9 cellular contexts compared by ENCODE assay signal in genomic region chr5:67268233-67269011, GRCh38.
A peak's percentile ranks its signal among the peaks of the same experiment; 100 is the strongest.
DNase-seq lines count a peak whose midpoint lies in the region; ATAC-seq and TF ChIP-seq lines count a peak whose summit lies in the region.
"Had no signal": no experiment of that assay in that cellular context is flagged by ENCODE, and none has a peak within 500 bp of the region (broad histone marks: within the 10 kb centered on the region; RNA-seq: fewer than 3 reads in every experiment).

No MANE protein-coding gene starts in this region.

- H3K4me1 Mint-ChIP-seq in activated CD4-positive, alpha-beta T cell treated with anti-CD3 and anti-CD28 coated beads for 36 hours: no peaks in the 10 kb centered on the region
- peaks cover 1% of the 10 kb centered on the region for H3K4me1 Mint-ChIP-seq in activated CD4-positive, alpha-beta memory T cell treated with anti-CD3 and anti-CD28 coated beads, Interleukin-2, amount 10 ng/mL, durations not matched to agents 7 days and 5 days

- peaks cover 2% of the 10 kb centered on the region for H3K9me3 Mint-ChIP-seq in activated CD4-positive, alpha-beta T cell treated with anti-CD3 and anti-CD28 coated beads for 36 hours (ENCODE audit: low read depth)
- H3K9me3 Mint-ChIP-seq in activated CD4-positive, alpha-beta memory T cell treated with anti-CD3 and anti-CD28 coated beads, Interleukin-2, amount 10 ng/mL, durations not matched to agents 7 days and 5 days: no peaks in the 10 kb centered on the region
- H3K9me3 Mint-ChIP-seq: dendritic cell treated with granulocyte-macrophage colony-stimulating factor and Interleukin-4, amounts not matched to agents 40 ng/mL and 50 ng/mL, for 4 days had no signal

- TF ChIP-seq RAD21 in SK-N-SH (IDR thresholded peaks at IDR 0.05; ENCODE audit: low read length): peak; percentile 36; the same call in 1 of the 2 replicates

- intact Hi-C loops in posterior cingulate gyrus (cut with DNase I): loop anchor here (2.0 kb wide), 1 partner anchor 46 kb away; no protein-coding TSS in a partner anchor
- intact Hi-C loops in activated CD4-positive, alpha-beta T cell treated with anti-CD3 and anti-CD28 coated beads for 36 hours (cut with DNase I, micrococcal nuclease): no loop called here

- H3K27ac Mint-ChIP-seq in activated CD4-positive, alpha-beta T cell treated with anti-CD3 and anti-CD28 coated beads for 36 hours: no peak overlapping the region
- no peak overlapping the region for H3K27ac Mint-ChIP-seq in activated CD4-positive, alpha-beta memory T cell treated with anti-CD3 and anti-CD28 coated beads, Interleukin-2, amount 10 ng/mL, durations not matched to agents 7 days and 5 days
- H3K27ac Mint-ChIP-seq: dendritic cell treated with granulocyte-macrophage colony-stimulating factor and Interleukin-4, amounts not matched to agents 40 ng/mL and 50 ng/mL, for 4 days had no signal

- H3F3A ChIP-seq in SK-N-SH (replicated peaks; ENCODE audit: insufficient read depth): peaks cover 18% of the 10 kb centered on the region

- H4K20me1 ChIP-seq in SK-N-SH (ENCODE audit: insufficient read depth): no peaks in the 10 kb centered on the region

- no peak overlapping the region; the same call in 1 of the 2 replicates for H3K9ac ChIP-seq in SK-N-SH

- H3K27me3 Mint-ChIP-seq in activated CD4-positive, alpha-beta T cell treated with anti-CD3 and anti-CD28 coated beads for 36 hours: no peaks in the 10 kb centered on the region
- no peaks in the 10 kb centered on the region for H3K27me3 Mint-ChIP-seq in activated CD4-positive, alpha-beta memory T cell treated with anti-CD3 and anti-CD28 coated beads, Interleukin-2, amount 10 ng/mL, durations not matched to agents 7 days and 5 days
- H3K27me3 Mint-ChIP-seq: dendritic cell treated with granulocyte-macrophage colony-stimulating factor and Interleukin-4, amounts not matched to agents 40 ng/mL and 50 ng/mL, for 4 days had no signal

- no peaks in the 10 kb centered on the region for H3K79me2 ChIP-seq in SK-N-SH (ENCODE audit: insufficient read depth)

- WGBS in SK-N-SH (ENCODE audit: low lambda C conversion rate): 2% methylated on average over 10 of the region's 10 CpGs

- peak; percentile 85 for DNase-seq in GM03348 (ENCODE audit: low spot score)
- peak; percentile 72 for DNase-seq in SK-N-SH
- peak; percentile 64 for DNase-seq in glomerular visceral epithelial cell (ENCODE audit: extremely low spot score)
- DNase-seq in posterior cingulate gyrus: peak; percentile 34 to 94 (median 57)
- DNase-seq in activated CD4-positive, alpha-beta T cell treated with anti-CD3 and anti-CD28 coated beads for 36 hours: no peak
- no peak for DNase-seq in activated CD4-positive, alpha-beta memory T cell treated with anti-CD3 and anti-CD28 coated beads, Interleukin-2, amount 10 ng/mL, durations not matched to agents 7 days and 5 days
- no peak for DNase-seq in UCSD-AML1 (lab: John Stamatoyannopoulos, UW; ENCODE audit: unreplicated experiment)

- no peaks in the 10 kb centered on the region for H3K9me2 ChIP-seq in SK-N-SH

- no peaks in the 10 kb centered on the region for H3K36me3 ChIP-seq in SK-N-SH (replicated peaks in 1 of 2; ENCODE audit: control insufficient read depth in 1 of 2, insufficient read depth in 2 of 2, low read length in 1 of 2)

- POLR2A ChIA-PET in SK-N-SH (lab: Yijun Ruan, JAX): interaction anchor here (0.7 to 1.4 kb wide), 4 partner anchors 18 to 93 kb away, joined by 3 to 7 read pairs (median 4); no protein-coding TSS in a partner anchor
- POLR2A ChIA-PET in activated CD4-positive, alpha-beta T cell treated with anti-CD3 and anti-CD28 coated beads for 36 hours (lab: Charles Lee): no interaction called here
- POLR2A ChIA-PET in activated CD4-positive, alpha-beta memory T cell treated with anti-CD3 and anti-CD28 coated beads, Interleukin-2, amount 10 ng/mL, durations not matched to agents 7 days and 5 days (lab: Charles Lee): no interaction called here

- TF ChIP-seq EP300 in SK-N-SH (IDR thresholded peaks at IDR 0.05; ENCODE audit: borderline replicate concordance in 1 of 2, low read depth in 1 of 2, low read length in 1 of 2): peak; percentile 75

- CTCF ChIA-PET in SK-N-SH (lab: Yijun Ruan, JAX): interaction anchor here (0.8 to 2.5 kb wide), 6 partner anchors 22 to 1018 kb away, joined by 3 to 14 read pairs (median 3); no protein-coding TSS in a partner anchor
- CTCF ChIA-PET in activated CD4-positive, alpha-beta T cell treated with anti-CD3 and anti-CD28 coated beads for 36 hours (lab: Charles Lee): interaction anchor here (0.8 kb wide), 1 partner anchor 11 kb away, joined by 3 read pairs; no protein-coding TSS in a partner anchor
- CTCF ChIA-PET in activated CD4-positive, alpha-beta memory T cell treated with anti-CD3 and anti-CD28 coated beads, Interleukin-2, amount 10 ng/mL, durations not matched to agents 7 days and 5 days (lab: Charles Lee): interaction anchor here (1.5 kb wide), 1 partner anchor 22 kb away, joined by 4 read pairs; no protein-coding TSS in a partner anchor

- peaks cover 26 to 39% of the 10 kb centered on the region in 2 experiments for H3K4me1 ChIP-seq in SK-N-SH (ENCODE audit: control insufficient read depth in 1 of 2, insufficient read depth in 2 of 2, low read depth in 1 of 2, low read length in 1 of 2)

- TF ChIP-seq CTCF in SK-N-SH (IDR thresholded peaks at IDR 0.05): no peak

- no peaks in the 10 kb centered on the region for H3K27me3 ChIP-seq in SK-N-SH (ENCODE audit: insufficient read depth)

- no peak for ATAC-seq in activated CD4-positive, alpha-beta T cell treated with anti-CD3 and anti-CD28 coated beads for 36 hours
- no peak for ATAC-seq in HG02642 (IDR thresholded peaks at IDR 0.05; ENCODE audit: poor library complexity, unreplicated experiment)

- peak overlapping the region; percentile 28 to 36; a peak in 3 of 4 replicates for H3K4me3 ChIP-seq in SK-N-SH (ENCODE audit: low read depth in 2 of 2, low read length in 1 of 2)

- H3K4me3 Mint-ChIP-seq in activated CD4-positive, alpha-beta T cell treated with anti-CD3 and anti-CD28 coated beads for 36 hours: no peak overlapping the region
- H3K4me3 Mint-ChIP-seq in activated CD4-positive, alpha-beta memory T cell treated with anti-CD3 and anti-CD28 coated beads, Interleukin-2, amount 10 ng/mL, durations not matched to agents 7 days and 5 days: no peak overlapping the region
- H3K4me3 Mint-ChIP-seq: dendritic cell treated with granulocyte-macrophage colony-stimulating factor and Interleukin-4, amounts not matched to agents 40 ng/mL and 50 ng/mL, for 4 days had no signal

- H3K9me3 ChIP-seq in SK-N-SH: no peaks in the 10 kb centered on the region

- H3K4me2 ChIP-seq in SK-N-SH: peak overlapping the region; percentile 80

- H3K36me3 Mint-ChIP-seq in activated CD4-positive, alpha-beta T cell treated with anti-CD3 and anti-CD28 coated beads for 36 hours (ENCODE audit: low read depth): no peaks in the 10 kb centered on the region
- no peaks in the 10 kb centered on the region for H3K36me3 Mint-ChIP-seq in activated CD4-positive, alpha-beta memory T cell treated with anti-CD3 and anti-CD28 coated beads, Interleukin-2, amount 10 ng/mL, durations not matched to agents 7 days and 5 days (ENCODE audit: low read depth)

- peak overlapping the region; percentile 82 to 100 for H3K27ac ChIP-seq in SK-N-SH (ENCODE audit: low read depth in 2 of 2, low read length in 1 of 2)

- H2AFZ ChIP-seq in SK-N-SH (ENCODE audit: low read depth): peak overlapping the region; percentile 80

TF ChIP-seq in SK-N-SH, 30 proteins besides CTCF, POLR2A, EP300 and RAD21 (continues in another document):
- TF ChIP-seq FOXJ3 (CRISPR knock-in tag; IDR thresholded peaks at IDR 0.05): peak; percentile 79
- peak; percentile 17; the same call in 1 of the 2 replicates for TF ChIP-seq MXI1 (IDR thresholded peaks at IDR 0.05; ENCODE audit: low read depth, low read length)
- peak; percentile 46; the same call in 1 of the 2 replicates for TF ChIP-seq GATA2 (CRISPR knock-in tag; IDR thresholded peaks at IDR 0.05)
- no peak for TF ChIP-seq ELF1 (IDR thresholded peaks at IDR 0.05)
- TF ChIP-seq TAF1 (IDR thresholded peaks at IDR 0.05; ENCODE audit: borderline replicate concordance, low read depth, low read length): peak; percentile 21; the same call in 1 of the 2 replicates
- TF ChIP-seq RXRA (IDR thresholded peaks at IDR 0.05; ENCODE audit: borderline replicate concordance, low read depth): peak; percentile 77
- TF ChIP-seq EZH2phosphoT487 (IDR thresholded peaks at IDR 0.05; ENCODE audit: borderline replicate concordance, low read depth): no peak
- peak; percentile 73 for TF ChIP-seq POLR2AphosphoS5 (IDR thresholded peaks at IDR 0.05; ENCODE audit: low read depth, low read length)
- peak; percentile 64; the same call in 1 of the 2 replicates for TF ChIP-seq FOXM1 (IDR thresholded peaks at IDR 0.05; ENCODE audit: low read depth)
- no peak for TF ChIP-seq USF2 (IDR thresholded peaks at IDR 0.05; ENCODE audit: borderline replicate concordance, low read depth, low read length)
- TF ChIP-seq FOSL2 (IDR thresholded peaks at IDR 0.05; ENCODE audit: borderline replicate concordance, low read depth): peak; percentile 14; the same call in 1 of the 2 replicates
- peak; percentile 37; the same call in 1 of the 2 replicates for TF ChIP-seq JUND (IDR thresholded peaks at IDR 0.05)
- peak; percentile 66; the same call in 1 of the 2 replicates for TF ChIP-seq TEAD4 (IDR thresholded peaks at IDR 0.05; ENCODE audit: borderline replicate concordance, insufficient read depth)
- no peak; the same call in 1 of the 2 replicates for TF ChIP-seq MAX (IDR thresholded peaks at IDR 0.05; ENCODE audit: low read depth)
- TF ChIP-seq RCOR1 (IDR thresholded peaks at IDR 0.05; ENCODE audit: low read length): peak; percentile 84

Comparison
In these comparisons a context has a peak if more than half of its experiments do, and no peak if none do; other contexts are left out.
1. DNase-seq: peak in GM03348 (single experiment), SK-N-SH (single experiment), glomerular visceral epithelial cell (single experiment) and posterior cingulate gyrus (10 of 10); none in activated CD4-positive, alpha-beta T cell treated with anti-CD3 and anti-CD28 coated beads for 36 hours (single experiment), activated CD4-positive, alpha-beta memory T cell treated with anti-CD3 and anti-CD28 coated beads, Interleukin-2, amount 10 ng/mL, durations not matched to agents 7 days and 5 days (single experiment) and UCSD-AML1 (single experiment).